ENCODE assay signal across 9 cellular contexts in genomic region chr5:61151893-61152292, GRCh38.
"Had no signal": no experiment of that assay in that cellular context is flagged by ENCODE, and none has a peak within 500 bp of the region (broad histone marks: within the 10 kb centered on the region; RNA-seq: fewer than 3 reads in every experiment).

No MANE protein-coding gene starts in this region.

- H3K9ac ChIP-seq: GM23248 had no signal

- H3K27me3 Mint-ChIP-seq: IgD-negative memory B cell had no signal

- H3K9me3 Mint-ChIP-seq: HFFc6 had no signal

- H3K4me1 ChIP-seq: HAP-1 had no signal

- H2AFZ ChIP-seq: GM23248 had no signal

- H3K4me3 Mint-ChIP-seq: HFFc6, IgD-negative memory B cell had no signal

- ATAC-seq: HCT116, HepG2 had no signal

- H3K36me3 ChIP-seq: HAP-1 had no signal

- H3K9me3 ChIP-seq: HAP-1 had no signal

- H3K4me3 ChIP-seq: GM23248, HAP-1 had no signal

- DNase-seq: GM23248, GOT3, H7, HFFc6 had no signal

- H3K27ac ChIP-seq: GM23248, HL-60 had no signal

- H3K27ac Mint-ChIP-seq: HFFc6 had no signal
